8 cellular contexts compared by ENCODE assay signal in genomic region chr14:63454863-63455622, GRCh38.
DNase-seq lines count a peak whose midpoint lies in the region; ATAC-seq and TF ChIP-seq lines count a peak whose summit lies in the region.

No MANE protein-coding gene starts in this region.

- H3K9me3 Mint-ChIP-seq in H9: no peaks in the 10 kb centered on the region

- H4K91ac ChIP-seq in H9 (ENCODE audit: insufficient read length, low read depth, low read length): no peak overlapping the region

- H3K56ac ChIP-seq in H9 (ENCODE audit: insufficient read length, low read depth, low read length): no peak overlapping the region

- ATAC-seq in right cardiac atrium (peak; percentile 50 to 53), GM19023 (IDR thresholded peaks at IDR 0.05; ENCODE audit: unreplicated experiment) (no peak)

- no peak overlapping the region for H4K5ac ChIP-seq in H9 (ENCODE audit: insufficient read length, low read depth, low read length)

- no peak overlapping the region for H4K8ac ChIP-seq in H9 (replicated peaks; ENCODE audit: insufficient read length, low read depth, low read length)

- H3K27ac ChIP-seq in right cardiac atrium (ENCODE audit: low read length) (no peak overlapping the region), H9 (ENCODE audit: insufficient read length, low read depth, low read length) (no peak overlapping the region)

- H3K4me1 ChIP-seq in right cardiac atrium (ENCODE audit: control insufficient read depth, insufficient read depth, low read length): peaks cover 10% of the 10 kb centered on the region
- H3K4me1 ChIP-seq in H9 (ENCODE audit: insufficient read depth, low read length): no peaks in the 10 kb centered on the region; the same call in 1 of the 2 replicates

- H4K20me1 ChIP-seq in H9 (ENCODE audit: control insufficient read depth, insufficient read depth, insufficient read length): no peaks in the 10 kb centered on the region

- H3K4me3 ChIP-seq in right cardiac atrium (ENCODE audit: low read length): no peak overlapping the region

- no peak overlapping the region for H3K27ac Mint-ChIP-seq in H9

- H3K4me2 ChIP-seq in H9 (ENCODE audit: insufficient read depth, insufficient read length, low read length): no peak overlapping the region

- no peak overlapping the region for H3K4ac ChIP-seq in H9 (ENCODE audit: low read depth, low read length)

- no peak overlapping the region for H2BK12ac ChIP-seq in H9 (ENCODE audit: insufficient read length, low read depth, low read length)

- no peaks in the 10 kb centered on the region for H3K27me3 Mint-ChIP-seq in H9 (ENCODE audit: low read depth)

- no peaks in the 10 kb centered on the region for H3K79me1 ChIP-seq in H9 (ENCODE audit: insufficient read depth, low read depth, low read length, poor library complexity, severe bottlenecking)

- no peak overlapping the region for H2BK15ac ChIP-seq in H9 (ENCODE audit: low read depth, low read length)

- no peaks in the 10 kb centered on the region for H3K9me3 ChIP-seq in right cardiac atrium (ENCODE audit: control insufficient read depth, low read length)
- no peaks in the 10 kb centered on the region for H3K9me3 ChIP-seq in H9 (ENCODE audit: control insufficient read depth, low read depth, low read length)

- no peak overlapping the region for H2BK5ac ChIP-seq in H9 (ENCODE audit: insufficient read length, low read length)

- H3K9ac ChIP-seq in H9 (ENCODE audit: extremely low read depth, insufficient read length, low read length): no peak overlapping the region

- 90% methylated on average over 2 of the region's 2 CpGs for WGBS in right cardiac atrium
- no CpG with 5 or more reads among the region's 2 CpGs for whole genome bisulfite sequencing in H9 (ENCODE audit: extremely low coverage, insufficient read length, low lambda C conversion rate)

- no peak overlapping the region for H3K18ac ChIP-seq in H9 (ENCODE audit: insufficient read length, low read depth, low read length)

- DNase-seq in DMS153 treated with DMSO at 0.1 percent for 48 hours (lab: John Stamatoyannopoulos, UW; ENCODE audit: unreplicated experiment) (peak; percentile 46), H4 (ENCODE audit: low spot score) (peak; percentile 58), NCI-H345 treated with DMSO at 0.1 percent for 48 hours (lab: John Stamatoyannopoulos, UW; ENCODE audit: unreplicated experiment) (peak; percentile 42), right cardiac atrium (peak; percentile 10 to 55 (median 16)), posterior vena cava (ENCODE audit: low spot score) (no peak), H9 (no peak), G401 (ENCODE audit: low spot score) (no peak)

- no peak overlapping the region for H2BK120ac ChIP-seq in H9 (ENCODE audit: low read depth, low read length, poor library complexity, severe bottlenecking)

- in situ Hi-C loops in G401 (cut with HindIII; ENCODE audit: low sequenced_read_pairs): no loop called here

- no peak overlapping the region for H3K14ac ChIP-seq in H9 (ENCODE audit: insufficient read depth, low read length)

- no peak overlapping the region for H2BK20ac ChIP-seq in H9 (ENCODE audit: low read depth, low read length, poor library complexity, severe bottlenecking)

- no peak overlapping the region for H2AFZ ChIP-seq in H9 (ENCODE audit: low read length)

- H3K23me2 ChIP-seq in H9 (ENCODE audit: insufficient read length, low read depth, low read length, poor library complexity, severe bottlenecking): no peaks in the 10 kb centered on the region

- no peak overlapping the region for H3T11ph ChIP-seq in H9 (ENCODE audit: low read length)

- intact Hi-C loops in right cardiac atrium (cut with DNase I) (no loop called here), posterior vena cava (cut with DNase I) (no loop called here)

- H3K23ac ChIP-seq in H9 (ENCODE audit: insufficient read length, low read depth, low read length): no peak overlapping the region

- H3K4me1 Mint-ChIP-seq in H9: peaks cover 9 to 12% of the 10 kb centered on the region in 2 experiments

- H3K79me2 ChIP-seq in H9 (ENCODE audit: insufficient read depth, low read length): peaks cover 4% of the 10 kb centered on the region; the same call in 1 of the 2 replicates

- H3K27me3 ChIP-seq in right cardiac atrium (ENCODE audit: control insufficient read depth, insufficient read depth): no peaks in the 10 kb centered on the region
- H3K27me3 ChIP-seq in H9 (ENCODE audit: insufficient read depth, low read length): no peaks in the 10 kb centered on the region

- H3K4me3 Mint-ChIP-seq in H9: no peak overlapping the region

- H3K36me3 Mint-ChIP-seq in H9 (ENCODE audit: insufficient read depth in 1 of 3, low read depth in 3 of 3): peaks cover 4 to 16% (median 14%) of the 10 kb centered on the region in 3 experiments; a peak in 4 of 7 replicates

- no peak overlapping the region for H2AK5ac ChIP-seq in H9 (ENCODE audit: insufficient read length, low read length)

- no peak for TF ChIP-seq CTCF in H9 (conservative IDR thresholded peaks at IDR 0.05)

Comparison
In these comparisons a context has a peak if more than half of its experiments do, and no peak if none do; other contexts are left out.
1. DNase-seq: peak in DMS153 treated with DMSO at 0.1 percent for 48 hours (single experiment), H4 (single experiment), NCI-H345 treated with DMSO at 0.1 percent for 48 hours (single experiment) and right cardiac atrium (3 of 3); none in posterior vena cava (single experiment), H9 (single experiment) and G401 (single experiment).